In genomic region chr15:96339662-96340347, GRCh38 we compare ENCODE assay signal across 9 cellular contexts. TPM values are rescaled to one million over a fixed set of nuclear protein-coding genes. Genes with fewer than 3 reads are reported as not detected.
DNase-seq lines count a peak whose midpoint lies in the region; ATAC-seq and TF ChIP-seq lines count a peak whose summit lies in the region.
"Had no signal": no experiment of that assay in that cellular context is flagged by ENCODE, and none has a peak within 500 bp of the region (broad histone marks: within the 10 kb centered on the region; RNA-seq: fewer than 3 reads in every experiment).

No MANE protein-coding gene starts in this region.

- TF ChIP-seq POLR2A in testis (IDR thresholded peaks at IDR 0.05): no peak

- no peak for ATAC-seq in activated CD4-positive, CD25-positive, alpha-beta regulatory T cell treated with anti-CD3 and anti-CD28 coated beads, Interleukin-2, amount 50 U/mL, for 24 hours
- no peak for ATAC-seq in activated CD8-positive, alpha-beta T cell treated with anti-CD3 and anti-CD28 coated beads, Interleukin-2, amount 10 ng/mL, durations not matched to agents 7 days and 5 days
- ATAC-seq in GM18502 (IDR thresholded peaks at IDR 0.05; ENCODE audit: poor library complexity, unreplicated experiment): no peak

- intact Hi-C loops in mammary epithelial cell (cut with micrococcal nuclease) (loop anchor here (1.0 kb wide), 1 partner anchor 10 kb away; the partner anchor contains the start of gene NR2F2), testis (cut with DNase I; ENCODE audit: low total_unique reads) (loop anchor here (10.0 kb wide), 1 partner anchor 1075 kb away; no protein-coding TSS in a partner anchor)

- in situ Hi-C loops in mammary epithelial cell (cut with MboI; ENCODE audit: low sequenced_read_pairs in 2 of 2): loop anchor here (10.0 to 25.0 kb wide), 6 partner anchors 653 to 1678 kb away; no protein-coding TSS in a partner anchor

- H3K9me3 ChIP-seq in mammary epithelial cell (replicated peaks; ENCODE audit: insufficient read depth, low read length): no peaks in the 10 kb centered on the region
- no peaks in the 10 kb centered on the region for H3K9me3 ChIP-seq in liver (ENCODE audit: control insufficient read depth in 4 of 4, low read length in 3 of 4)
- H3K9me3 ChIP-seq in testis: no peaks in the 10 kb centered on the region

- TF ChIP-seq CTCF in mammary epithelial cell (conservative IDR thresholded peaks at IDR 0.05 in 1 of 2, IDR thresholded peaks at IDR 0.05 in 1 of 2; ENCODE audit: extremely low read depth in 1 of 2, insufficient read depth in 1 of 2, low read depth in 1 of 2, low read length in 2 of 2): no peak
- TF ChIP-seq CTCF in liver (IDR thresholded peaks at IDR 0.05; ENCODE audit: low read depth, low read length, missing input control): no peak
- TF ChIP-seq CTCF in testis (IDR thresholded peaks at IDR 0.05): no peak

- H3K4me2 ChIP-seq in mammary epithelial cell (ENCODE audit: insufficient read depth, low read depth, low read length): peak overlapping the region; percentile 98

- no peaks in the 10 kb centered on the region for H3K4me1 Mint-ChIP-seq in activated CD8-positive, alpha-beta T cell treated with anti-CD3 and anti-CD28 coated beads, Interleukin-2, amount 10 ng/mL, durations not matched to agents 7 days and 5 days (ENCODE audit: low read depth)

- H3K9ac ChIP-seq in mammary epithelial cell (ENCODE audit: insufficient read depth, low read length) (peak overlapping the region; percentile 82), liver (ENCODE audit: low read depth in 1 of 2, low read length in 2 of 2) (peak overlapping the region; percentile 53 to 85)

- H3K36me3 Mint-ChIP-seq in activated CD8-positive, alpha-beta T cell treated with anti-CD3 and anti-CD28 coated beads, Interleukin-2, amount 10 ng/mL, durations not matched to agents 7 days and 5 days (ENCODE audit: low read depth): peaks cover 11% of the 10 kb centered on the region

- no TSS peak for BruUV-seq in mammary epithelial cell (replicated peaks; lab: Mats Ljungman, UMichigan)

- TF ChIP-seq RAD21 in liver (IDR thresholded peaks at IDR 0.05): no peak

- DNase-seq in NCI-H526 treated with DMSO at 0.1 percent for 48 hours (lab: John Stamatoyannopoulos, UW) (peak; percentile 58), NCI-H526 (lab: John Stamatoyannopoulos, UW) (no peak), mammary epithelial cell (no peak), testis (no peak)
- no peak for DNase-seq in activated CD8-positive, alpha-beta T cell treated with anti-CD3 and anti-CD28 coated beads, Interleukin-2, amount 10 ng/mL, durations not matched to agents 7 days and 5 days
- DNase-seq: SIG-M5 had no signal

- WGBS in mammary epithelial cell (ENCODE audit: low coverage, missing lambda C conversion rate): 24% methylated on average over 8 of the region's 8 CpGs
- 3% methylated on average over 8 of the region's 8 CpGs for WGBS in liver
- 5 to 10% methylated on average over 8 of the region's 8 CpGs for WGBS in testis, 2 donors

- H3K4me1 ChIP-seq in mammary epithelial cell (ENCODE audit: insufficient read depth, low read length) (peaks cover 38% of the 10 kb centered on the region), liver (ENCODE audit: control insufficient read depth in 4 of 4, insufficient read depth in 4 of 4, low read length in 3 of 4) (peaks cover 3 to 36% (median 24%) of the 10 kb centered on the region in 4 donors), testis (peaks cover 3% of the 10 kb centered on the region)

- CTCF ChIA-PET in mammary epithelial cell (lab: Charles Lee; ENCODE audit: low non-redundant PET): interaction anchor here (0.7 kb wide), 1 partner anchor 13 kb away, joined by 7 read pairs; no protein-coding TSS in a partner anchor
- CTCF ChIA-PET in activated CD8-positive, alpha-beta T cell treated with anti-CD3 and anti-CD28 coated beads, Interleukin-2, amount 10 ng/mL, durations not matched to agents 7 days and 5 days (lab: Charles Lee): no interaction called here

- H2AFZ ChIP-seq in mammary epithelial cell (ENCODE audit: low read depth, low read length): peak overlapping the region; percentile 92

- H3K4me3 Mint-ChIP-seq in activated CD8-positive, alpha-beta T cell treated with anti-CD3 and anti-CD28 coated beads, Interleukin-2, amount 10 ng/mL, durations not matched to agents 7 days and 5 days: no peak overlapping the region

- H3K36me3 ChIP-seq in mammary epithelial cell (ENCODE audit: insufficient read depth, low read length) (peaks cover 16% of the 10 kb centered on the region), liver (ENCODE audit: control insufficient read depth in 4 of 4, insufficient read depth in 3 of 4, low read depth in 1 of 4, low read length in 3 of 4) (no peaks in the 10 kb centered on the region), testis (ENCODE audit: low read depth, missing control alignments) (no peaks in the 10 kb centered on the region)

- POLR2A ChIA-PET in activated CD8-positive, alpha-beta T cell treated with anti-CD3 and anti-CD28 coated beads, Interleukin-2, amount 10 ng/mL, durations not matched to agents 7 days and 5 days (lab: Charles Lee): no interaction called here

- H3K79me2 ChIP-seq in mammary epithelial cell (ENCODE audit: insufficient read depth, low read length): peaks cover 88% of the 10 kb centered on the region

- no peaks in the 10 kb centered on the region for H3K27me3 ChIP-seq in mammary epithelial cell (ENCODE audit: insufficient read depth, low read length)
- no peaks in the 10 kb centered on the region for H3K27me3 ChIP-seq in liver (ENCODE audit: control insufficient read depth in 4 of 4, insufficient read depth in 4 of 4, low read length in 3 of 4)
- H3K27me3 ChIP-seq in testis: no peaks in the 10 kb centered on the region

- H3K27ac ChIP-seq in mammary epithelial cell (ENCODE audit: insufficient read depth, low read depth, low read length) (peak overlapping the region; percentile 74), liver (ENCODE audit: low read depth in 1 of 2, low read length in 2 of 2) (peak overlapping the region; percentile 53 to 76), testis (peak overlapping the region; percentile 95 to 97)

- H3K4me3 ChIP-seq in mammary epithelial cell (replicated peaks in 1 of 3; ENCODE audit: insufficient read depth in 1 of 3, low read depth in 2 of 3, low read length in 3 of 3): peak overlapping the region; percentile 64 to 89 (median 84)
- peak overlapping the region; percentile 53 to 81 (median 78) for H3K4me3 ChIP-seq in liver (ENCODE audit: low read depth in 1 of 3, low read length in 3 of 3)
- H3K4me3 ChIP-seq in testis: peak overlapping the region; percentile 82 to 86

- peaks cover 81% of the 10 kb centered on the region for H3K27me3 Mint-ChIP-seq in activated CD8-positive, alpha-beta T cell treated with anti-CD3 and anti-CD28 coated beads, Interleukin-2, amount 10 ng/mL, durations not matched to agents 7 days and 5 days (ENCODE audit: low read depth)

- H3K9me3 Mint-ChIP-seq in activated CD8-positive, alpha-beta T cell treated with anti-CD3 and anti-CD28 coated beads, Interleukin-2, amount 10 ng/mL, durations not matched to agents 7 days and 5 days (ENCODE audit: insufficient read depth): no peaks in the 10 kb centered on the region

- no peaks in the 10 kb centered on the region for H4K20me1 ChIP-seq in mammary epithelial cell (ENCODE audit: insufficient read depth, low read length)

- dilution Hi-C loops in mammary epithelial cell (cut with HindIII; ENCODE audit: low sequenced_read_pairs): no loop called here

- no peak overlapping the region for H3K27ac Mint-ChIP-seq in activated CD8-positive, alpha-beta T cell treated with anti-CD3 and anti-CD28 coated beads, Interleukin-2, amount 10 ng/mL, durations not matched to agents 7 days and 5 days

TF ChIP-seq in liver, 16 proteins besides CTCF, POLR2A, EP300 and RAD21:
- TF ChIP-seq GABPA (IDR thresholded peaks at IDR 0.05 in 1 of 2, conservative IDR thresholded peaks at IDR 0.05 in 1 of 2) (no peak), RXRA (IDR thresholded peaks at IDR 0.05) (no peak), SP1 (IDR thresholded peaks at IDR 0.05) (peak; percentile 2)

RNA-seq across cellular contexts. Expression of gene NR2F2, which starts 9.3 kb away (rescaled TPM):
- total RNA-seq in mammary epithelial cell (10 to 100 TPM in 1 of 2 donors, 1 to 10 TPM in 1; 3.2 to 34.1 TPM), liver (1 to 10 TPM; 5.9 to 6.4 TPM), testis (10 to 100 TPM; 31.2 to 38.2 TPM)
- polyA plus RNA-seq in mammary epithelial cell (17.8 TPM), liver (10 to 100 TPM; 12.0 to 22.4 TPM), testis (ENCODE audit: insufficient read depth, low read depth, low replicate concordance) (42.9 TPM)
- polyA minus RNA-seq in mammary epithelial cell: 31.9 TPM
- total RNA-seq in activated CD8-positive, alpha-beta T cell treated with anti-CD3 and anti-CD28 coated beads, Interleukin-2, amount 10 ng/mL, durations not matched to agents 7 days and 5 days: not detected

Comparison
In these comparisons a context has a peak if more than half of its experiments do, and no peak if none do; other contexts are left out.
1. RNA of gene NR2F2, which starts 9.3 kb away (total RNA-seq): 31.2 to 38.2 TPM in testis, 3.2 to 34.1 TPM in mammary epithelial cell and 5.9 to 6.4 TPM in liver; not detected in activated CD8-positive, alpha-beta T cell treated with anti-CD3 and anti-CD28 coated beads, Interleukin-2, amount 10 ng/mL, durations not matched to agents 7 days and 5 days; every median in the first group is over 4 times any median in the second.
2. Peak in every context shown above with its lines, with median percentiles within 50 percentile points of each other: H3K27ac ChIP-seq and H3K4me3 ChIP-seq.